ENCODE assay signal across 9 cellular contexts in the genomic region with DNA sequence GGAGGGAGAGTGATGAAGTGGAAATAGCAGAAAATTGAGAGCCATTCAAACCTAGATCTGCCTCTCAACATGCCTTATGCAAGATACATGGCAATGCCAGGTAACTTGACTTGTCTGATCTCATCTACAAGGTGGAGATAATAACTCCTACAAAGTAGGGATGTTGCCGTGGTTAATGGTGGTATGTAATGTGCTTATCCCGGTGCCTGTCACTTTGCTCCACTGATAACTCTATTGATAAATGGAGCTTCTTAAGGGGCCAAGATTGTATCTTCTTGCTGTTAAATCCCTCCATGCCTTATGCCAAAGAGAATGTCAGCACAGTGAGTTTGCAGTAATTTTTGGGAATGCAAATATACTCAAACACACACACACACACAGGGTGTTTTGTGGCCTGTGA.
"Had no signal": no experiment of that assay in that cellular context is flagged by ENCODE, and none has a peak within 500 bp of the region (broad histone marks: within the 10 kb centered on the region; RNA-seq: fewer than 3 reads in every experiment).

No MANE protein-coding gene starts in this region.

- H3K9me3 ChIP-seq: HAP-1 had no signal

- H3K36me3 ChIP-seq: HAP-1 had no signal

- H3K27ac ChIP-seq: GM23248 had no signal

- H3K4me1 ChIP-seq: HAP-1 had no signal

- DNase-seq: GM23248, GOT3, H7, H9, HCEC 1CT, HFFc6 had no signal

- ATAC-seq: GM23338, HCT116 had no signal

- H3K4me2 ChIP-seq: GM23338 had no signal

- H2AFZ ChIP-seq: GM23248, GM23338 had no signal

- H3K9ac ChIP-seq: GM23248 had no signal

- H3K4me3 ChIP-seq: GM23248, GM23338, HAP-1 had no signal
